ENCODE assay signal across 9 cellular contexts in genomic region chr3:70981252-70981933, GRCh38.
A peak's percentile ranks its signal among the peaks of the same experiment; 100 is the strongest.
DNase-seq lines count a peak whose midpoint lies in the region; ATAC-seq, FAIRE-seq and TF ChIP-seq lines count a peak whose summit lies in the region.
"Had no signal": no experiment of that assay in that cellular context is flagged by ENCODE, and none has a peak within 500 bp of the region (broad histone marks: within the 10 kb centered on the region; RNA-seq: fewer than 3 reads in every experiment).

No MANE protein-coding gene starts in this region.

- H3K9me3 ChIP-seq in cardiac muscle cell (ENCODE audit: low read depth) (no peaks in the 10 kb centered on the region), BE2C (no peaks in the 10 kb centered on the region)

- H3K27ac ChIP-seq in VCaP (peak overlapping the region; percentile 96), cardiac muscle cell (peak overlapping the region; percentile 76)

- H3K4me3 ChIP-seq in cardiac muscle cell: no peak overlapping the region
- no peak overlapping the region for H3K4me3 ChIP-seq in retinal pigment epithelial cell (ENCODE audit: low read length)
- no peak overlapping the region for H3K4me3 ChIP-seq in BE2C (ENCODE audit: low read depth, low read length)

- H3K4me1 ChIP-seq in cardiac muscle cell (ENCODE audit: low read depth) (peaks cover 10% of the 10 kb centered on the region), BE2C (peaks cover 15% of the 10 kb centered on the region)

- H3K36me3 ChIP-seq in cardiac muscle cell (peaks cover 45% of the 10 kb centered on the region), BE2C (peaks cover 3% of the 10 kb centered on the region)

- FAIRE-seq in D721Med (lab: Jason Lieb, UNC): no peak

- TF ChIP-seq CTCF in D721Med (IDR thresholded peaks at IDR 0.05; ENCODE audit: insufficient read depth, missing control alignments) (no peak), VCaP (conservative IDR thresholded peaks at IDR 0.05) (no peak), cardiac muscle cell (IDR thresholded peaks at IDR 0.05; ENCODE audit: low read depth, low read length) (no peak), retinal pigment epithelial cell (conservative IDR thresholded peaks at IDR 0.05; ENCODE audit: low read depth, low read length) (no peak), BE2C (IDR thresholded peaks at IDR 0.05; ENCODE audit: low read depth, low read length) (no peak)

- H3K27me3 ChIP-seq in cardiac muscle cell (no peaks in the 10 kb centered on the region), BE2C (no peaks in the 10 kb centered on the region)

- ATAC-seq in HG02870 (IDR thresholded peaks at IDR 0.05; ENCODE audit: unreplicated experiment): no peak

- DNase-seq in D721Med (ENCODE audit: insufficient read length, low spot score): peak; percentile 21
- DNase-seq in cardiac muscle cell (ENCODE audit: low read depth in 1 of 2, low spot score in 1 of 2): no peak
- peak; percentile 29 for DNase-seq in retinal pigment epithelial cell (ENCODE audit: low read depth)
- DNase-seq in germinal center (ENCODE audit: low spot score): no peak
- DNase-seq in BE2C: no peak
- no peak for DNase-seq in occipital lobe (lab: John Stamatoyannopoulos, UW)
- DNase-seq: SHP77 had no signal

Comparison
In these comparisons a context has a peak if more than half of its experiments do, and no peak if none do; other contexts are left out.
1. DNase-seq: peak in D721Med (single experiment) and retinal pigment epithelial cell (single experiment); none in cardiac muscle cell (0 of 2), germinal center (single experiment), BE2C (single experiment) and occipital lobe (single experiment).